Comparison of ENCODE assay signal across 8 cellular contexts in genomic region chr10:62816179-62817119, GRCh38. TPM values are rescaled to one million over a fixed set of nuclear protein-coding genes. Genes with fewer than 3 reads are reported as not detected.
A peak's percentile ranks its signal among the peaks of the same experiment; 100 is the strongest.
DNase-seq lines count a peak whose midpoint lies in the region; ATAC-seq and TF ChIP-seq lines count a peak whose summit lies in the region.

Gene EGR2, minus strand, starts transcription at chr10:62816366. Its CDS starts 337 bp downstream, at chr10:62816029.

- ATAC-seq in GM19025 (IDR thresholded peaks at IDR 0.05; ENCODE audit: low read depth, unreplicated experiment): peak; percentile 72
- ATAC-seq in HG03280 (IDR thresholded peaks at IDR 0.05; ENCODE audit: unreplicated experiment): peak; percentile 77

- DNase-seq in AG09319 (ENCODE audit: extremely low read depth, low read depth) (peak; percentile 77), NCI-H460 (ENCODE audit: extremely low read depth, low read depth) (peak; percentile 89), choroid plexus epithelial cell (ENCODE audit: low read depth) (peak; percentile 97), kidney glomerular epithelial cell (lab: John Stamatoyannopoulos, UW) (peak; percentile 93)
- peak; percentile 94 to 96 for DNase-seq in activated CD4-positive, alpha-beta T cell treated with anti-CD3 and anti-CD28 coated beads for 4 hours
- peak; percentile 90 to 93 for DNase-seq in stimulated activated CD4-positive, alpha-beta T cell treated with anti-CD3 and anti-CD28 coated beads, Interleukin-15, amount 100 ng/mL, for 48 hours (ENCODE audit: low read depth in 2 of 2)

- H3K4me3 ChIP-seq in choroid plexus epithelial cell (ENCODE audit: low read depth, low read length): peak within 1 kb of the TSS; percentile 77

- TF ChIP-seq CTCF in AG09319 (IDR thresholded peaks at IDR 0.05; ENCODE audit: low read depth, low read length): no peak
- no peak for TF ChIP-seq CTCF in choroid plexus epithelial cell (conservative IDR thresholded peaks at IDR 0.05; ENCODE audit: low read depth, low read length)

RNA-seq across cellular contexts. Expression of gene EGR2, which starts in this region (rescaled TPM):
- total RNA-seq in NCI-H460 (2014; rRNA removed; shearing (Covaris generic)): 0.26 and 0.32 TPM in 2 replicates
- polyA plus RNA-seq in NCI-H460 (2014; cell fraction: nucleus; rRNA removed): not detected in 2 replicates

Comparison
In these comparisons a context has a peak if more than half of its experiments do, and no peak if none do; other contexts are left out.
1. Peak in every context shown above with its lines: DNase-seq, ATAC-seq and H3K4me3 ChIP-seq.
2. Peak in DNase-seq in NCI-H460; RNA of the gene not detected or under 1 TPM.